8 cellular contexts compared by ENCODE assay signal in genomic region chr1:234398849-234399381, GRCh38. TPM values are rescaled to one million over a fixed set of nuclear protein-coding genes. Genes with fewer than 3 reads are reported as not detected.
DNase-seq lines count a peak whose midpoint lies in the region; ATAC-seq and TF ChIP-seq lines count a peak whose summit lies in the region.

No MANE protein-coding gene starts in this region.

- no peaks in the 10 kb centered on the region for H3K9me3 ChIP-seq in MM.1S (replicated peaks; ENCODE audit: insufficient read depth, low read length)

- no peak overlapping the region for H2AFZ ChIP-seq in MM.1S (ENCODE audit: low read length)

- peaks cover 18% of the 10 kb centered on the region for H3K4me1 ChIP-seq in MM.1S (ENCODE audit: low read length)

- peak overlapping the region; percentile 10; the same call in 1 of the 2 replicates for H3K4me2 ChIP-seq in MM.1S (ENCODE audit: low read depth, low read length)

- DNase-seq in CD1c-positive myeloid dendritic cell (ENCODE audit: extremely low spot score) (peak; percentile 79), MM.1S (peak; percentile 11), dermis blood vessel endothelial cell (no peak), mucosa of gallbladder (ENCODE audit: low spot score) (no peak), anterior cingulate cortex (lab: John Stamatoyannopoulos, UW) (no peak), middle frontal gyrus (ENCODE audit: extremely low spot score, low spot score) (no peak)

- peak overlapping the region; percentile 6; the same call in 1 of the 2 replicates for H3K27ac ChIP-seq in MM.1S (ENCODE audit: low read length)

- H3K9me2 ChIP-seq in MM.1S (replicated peaks; ENCODE audit: insufficient read depth, low read length): no peaks in the 10 kb centered on the region

- H3K9ac ChIP-seq in MM.1S (ENCODE audit: low read length): no peak overlapping the region

- peaks cover 20% of the 10 kb centered on the region for H3F3A ChIP-seq in MM.1S (ENCODE audit: insufficient read depth, low read length)

- H3K36me3 ChIP-seq in MM.1S (replicated peaks; ENCODE audit: insufficient read depth, low read length): no peaks in the 10 kb centered on the region

- no peaks in the 10 kb centered on the region for H3K27me3 ChIP-seq in MM.1S (replicated peaks; ENCODE audit: insufficient read depth, low read length)

- H3K79me2 ChIP-seq in MM.1S (ENCODE audit: low read length): no peaks in the 10 kb centered on the region

- ATAC-seq in GM21367 (IDR thresholded peaks at IDR 0.05; ENCODE audit: unreplicated experiment) (peak; percentile 55), esophagus mucosa (peak; percentile 72)

- TF ChIP-seq CTCF in MM.1S (IDR thresholded peaks at IDR 0.05; ENCODE audit: low read length): no peak

- H4K20me1 ChIP-seq in MM.1S (ENCODE audit: insufficient read depth, low read length): no peaks in the 10 kb centered on the region

- H3K4me3 ChIP-seq in MM.1S (ENCODE audit: low read length): peak overlapping the region; percentile 9; the same call in 1 of the 2 replicates

RNA-seq across cellular contexts. Expression of gene COA6, which starts 25.7 kb away (rescaled TPM):
- total RNA-seq in esophagus mucosa (33.2 TPM), dermis blood vessel endothelial cell (13.7 and 20.3 TPM in 2 replicates), mucosa of gallbladder (34.4 TPM)

Comparison
In these comparisons a context has a peak if more than half of its experiments do, and no peak if none do; other contexts are left out.
1. DNase-seq: peak in CD1c-positive myeloid dendritic cell (single experiment) and MM.1S (single experiment); none in dermis blood vessel endothelial cell (single experiment), mucosa of gallbladder (single experiment), anterior cingulate cortex (0 of 58) and middle frontal gyrus (single experiment).